30 cellular contexts compared by ENCODE assay signal in the genomic region with DNA sequence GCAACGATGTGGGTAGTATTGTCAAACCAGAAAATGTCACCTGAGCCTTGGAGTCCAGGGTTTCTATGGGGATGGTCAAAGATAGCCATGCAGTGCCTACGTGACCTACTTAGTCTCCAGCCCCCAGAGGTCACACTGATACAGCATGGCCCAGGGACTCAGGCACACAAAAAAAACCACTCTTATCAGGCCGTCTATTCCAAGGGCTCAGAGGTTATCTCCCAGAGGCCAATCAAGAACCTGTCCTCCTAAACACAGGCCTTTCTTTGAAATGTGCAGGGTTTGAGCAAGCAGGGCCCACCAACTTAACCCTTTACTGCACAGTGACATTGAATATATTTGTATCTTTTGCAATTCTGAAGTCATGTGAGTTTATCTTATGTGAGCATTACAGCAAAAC.
"Had no signal": no experiment of that assay in that cellular context is flagged by ENCODE, and none has a peak within 500 bp of the region (broad histone marks: within the 10 kb centered on the region; RNA-seq: fewer than 3 reads in every experiment).

No MANE protein-coding gene starts in this region.

- H3K27ac ChIP-seq: ascending aorta, PC-9, RWPE1 had no signal

- H3K36me3 ChIP-seq: ascending aorta had no signal

- ATAC-seq: activated CD8-positive, alpha-beta T cell treated with anti-CD3 and anti-CD28 coated beads for 36 hours; activated T-cell treated with anti-CD3 and anti-CD28 coated beads, Interleukin-2, amount 50 U/mL, for 72 hours; Right ventricle myocardium inferior had no signal

- H2AFZ ChIP-seq: PC-9 had no signal

- H3K4me2 ChIP-seq: PC-9 had no signal

- H3K9me3 ChIP-seq: ascending aorta had no signal

- H3K4me1 ChIP-seq: ascending aorta had no signal

- H3K4me3 Mint-ChIP-seq: activated CD4-positive, alpha-beta T cell treated with anti-CD3 and anti-CD28 coated beads, Interleukin-2, amount 10 ng/mL, durations not matched to agents 24 days and 14 days; activated CD8-positive, alpha-beta T cell treated with anti-CD3 and anti-CD28 coated beads for 36 hours; activated naive CD4-positive, alpha-beta T cell treated with anti-CD3 and anti-CD28 coated beads, Interleukin-2, amount 50 U/mL, for 24 hours; activated naive CD8-positive, alpha-beta T cell treated with anti-CD3 and anti-CD28 coated beads, Interleukin-2, amount 10 ng/mL, durations not matched to agents 7 days and 5 days; activated T-cell treated with anti-CD3 and anti-CD28 coated beads, Interleukin-2, amount 50 U/mL, for 72 hours had no signal

- H3K4me1 Mint-ChIP-seq: activated CD4-positive, alpha-beta T cell treated with anti-CD3 and anti-CD28 coated beads, Interleukin-2, amount 10 ng/mL, durations not matched to agents 24 days and 14 days; activated naive CD4-positive, alpha-beta T cell treated with anti-CD3 and anti-CD28 coated beads, Interleukin-2, amount 50 U/mL, for 24 hours; activated naive CD8-positive, alpha-beta T cell treated with anti-CD3 and anti-CD28 coated beads, Interleukin-2, amount 10 ng/mL, durations not matched to agents 7 days and 5 days had no signal

- H3K9me3 Mint-ChIP-seq: activated CD4-positive, alpha-beta T cell treated with anti-CD3 and anti-CD28 coated beads, Interleukin-2, amount 10 ng/mL, durations not matched to agents 24 days and 14 days; activated CD8-positive, alpha-beta T cell treated with anti-CD3 and anti-CD28 coated beads for 36 hours; activated naive CD4-positive, alpha-beta T cell treated with anti-CD3 and anti-CD28 coated beads, Interleukin-2, amount 50 U/mL, for 24 hours; activated naive CD8-positive, alpha-beta T cell treated with anti-CD3 and anti-CD28 coated beads, Interleukin-2, amount 10 ng/mL, durations not matched to agents 7 days and 5 days; activated T-cell treated with anti-CD3 and anti-CD28 coated beads, Interleukin-2, amount 50 U/mL, for 72 hours; activated T-helper 2 cell treated with anti-CD3 and anti-CD28 coated beads, Interferon-gamma antibody, Interleukin-2, Interleukin-4, amounts not matched to agents 10 μg/mL and 5 μg/mL and 100 μg/mL, durations not matched to agents 14 hours and 24 hours and 36 hours had no signal

- DNase-seq: activated CD4-positive, alpha-beta T cell treated with anti-CD3 and anti-CD28 coated beads, Interleukin-2, amount 10 ng/mL, durations not matched to agents 24 days and 14 days; activated CD4-positive, alpha-beta T cell treated with anti-CD3 and anti-CD28 coated beads, Interleukin-2, amount 50 U/mL, for 4 hours; activated CD8-positive, alpha-beta T cell treated with anti-CD3 and anti-CD28 coated beads for 36 hours; activated gamma-delta T cell; activated naive CD4-positive, alpha-beta T cell treated with Interleukin-2 at 50 U/mL for 16 hours; activated naive CD8-positive, alpha-beta T cell treated with anti-CD3 and anti-CD28 coated beads, Interleukin-2, amount 10 ng/mL, durations not matched to agents 7 days and 5 days; activated T-cell treated with anti-CD3 and anti-CD28 coated beads, Interleukin-2, amount 50 U/mL, for 1 hour; activated T-cell treated with anti-CD3 and anti-CD28 coated beads, Interleukin-2, amount 50 U/mL, for 72 hours; amygdala; Karpas-422; NCI-H1105; NCI-H1417 treated with DMSO at 0.1 percent for 48 hours; NCI-H1694 treated with DMSO at 0.1 percent for 48 hours; NCI-H2029; NCI-H2171 treated with DMSO at 0.1 percent for 48 hours; NCI-H226; NCI-H446 treated with DMSO at 0.1 percent for 48 hours; NCI-H524; NCI-H82; PC-9; SIG-M5; SW 1271; T-helper 1 cell; T-helper 2 cell; T-helper 9 cell had no signal

- H3K36me3 Mint-ChIP-seq: activated naive CD4-positive, alpha-beta T cell treated with anti-CD3 and anti-CD28 coated beads, Interleukin-2, amount 50 U/mL, for 24 hours; activated naive CD8-positive, alpha-beta T cell treated with anti-CD3 and anti-CD28 coated beads, Interleukin-2, amount 10 ng/mL, durations not matched to agents 7 days and 5 days had no signal

- H3K27ac Mint-ChIP-seq: activated CD4-positive, alpha-beta T cell treated with anti-CD3 and anti-CD28 coated beads, Interleukin-2, amount 10 ng/mL, durations not matched to agents 24 days and 14 days; activated CD8-positive, alpha-beta T cell treated with anti-CD3 and anti-CD28 coated beads for 36 hours; activated naive CD4-positive, alpha-beta T cell treated with anti-CD3 and anti-CD28 coated beads, Interleukin-2, amount 50 U/mL, for 24 hours; activated naive CD8-positive, alpha-beta T cell treated with anti-CD3 and anti-CD28 coated beads, Interleukin-2, amount 10 ng/mL, durations not matched to agents 7 days and 5 days; activated T-cell treated with anti-CD3 and anti-CD28 coated beads, Interleukin-2, amount 50 U/mL, for 72 hours; activated T-helper 2 cell treated with anti-CD3 and anti-CD28 coated beads, Interferon-gamma antibody, Interleukin-2, Interleukin-4, amounts not matched to agents 10 μg/mL and 5 μg/mL and 100 μg/mL, durations not matched to agents 14 hours and 24 hours and 36 hours had no signal

- H3K27me3 Mint-ChIP-seq: activated CD4-positive, alpha-beta T cell treated with anti-CD3 and anti-CD28 coated beads, Interleukin-2, amount 10 ng/mL, durations not matched to agents 24 days and 14 days; activated CD8-positive, alpha-beta T cell treated with anti-CD3 and anti-CD28 coated beads for 36 hours; activated naive CD8-positive, alpha-beta T cell treated with anti-CD3 and anti-CD28 coated beads, Interleukin-2, amount 10 ng/mL, durations not matched to agents 7 days and 5 days had no signal

- H3K27me3 ChIP-seq: ascending aorta had no signal

- H3K4me3 ChIP-seq: ascending aorta, PC-9 had no signal
